In the genomic region with DNA sequence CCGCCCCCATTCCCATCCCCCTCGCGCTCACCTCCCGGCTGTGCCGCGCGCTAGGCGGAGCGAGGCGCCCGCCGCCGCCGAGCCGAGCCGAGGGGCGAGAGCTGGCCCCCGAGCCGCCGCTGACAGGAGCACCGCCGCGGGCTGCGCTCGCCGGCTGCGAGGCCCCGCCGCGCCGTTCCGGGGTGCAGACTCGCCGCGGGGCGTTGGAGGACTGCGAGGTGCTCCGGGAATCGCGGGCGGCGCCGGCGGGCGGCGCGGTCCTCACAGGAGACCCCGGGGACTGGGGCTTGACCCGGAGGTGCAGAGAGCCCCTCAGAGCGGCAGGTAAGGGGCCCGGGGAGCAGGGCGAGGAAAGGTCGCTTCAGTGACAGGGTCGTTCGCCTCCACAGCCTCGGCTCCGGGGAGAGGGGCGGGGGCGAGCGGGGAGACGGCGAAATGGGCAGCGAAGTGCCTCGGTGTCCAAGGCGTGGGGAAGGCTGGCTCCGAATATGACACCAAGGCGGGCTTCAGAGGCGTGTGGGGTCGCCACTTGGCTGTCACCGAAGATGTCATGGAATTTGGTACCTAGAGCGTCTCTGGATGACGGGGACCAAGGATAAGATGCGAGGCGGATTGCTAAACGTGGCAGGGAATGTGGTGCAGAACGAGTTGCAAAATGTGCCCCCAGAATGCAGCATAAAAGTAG, we compare ENCODE assay signal across 8 cellular contexts. TPM values are rescaled to one million over a fixed set of nuclear protein-coding genes. Genes with fewer than 3 reads are reported as not detected.
DNase-seq lines count a peak whose midpoint lies in the region; ATAC-seq and TF ChIP-seq lines count a peak whose summit lies in the region.

No MANE protein-coding gene starts in this region.

- peak overlapping the region; percentile 80 for H3K4me3 Mint-ChIP-seq in activated naive CD8-positive, alpha-beta T cell treated with anti-CD3 and anti-CD28 coated beads, Interleukin-2, amount 50 U/mL, for 24 hours

- H2AFZ ChIP-seq in HCT116 (ENCODE audit: low read depth, low read length, poor library complexity, severe bottlenecking): no peak overlapping the region
- peak overlapping the region; percentile 83 for H2AFZ ChIP-seq in hepatocyte

- H3K27ac ChIP-seq in HCT116 (ENCODE audit: low read depth, low read length) (peak overlapping the region; percentile 74), hepatocyte (peak overlapping the region; percentile 90), sigmoid colon (peak overlapping the region; percentile 84 to 90 (median 88))

- BruUV-seq in HCT116 (replicated peaks; lab: Mats Ljungman, UMichigan): no TSS peak

- CTCF ChIA-PET in HCT116 (lab: Charles Lee): interaction anchor here (1.1 kb wide), 1 partner anchor 29 kb away, joined by 3 read pairs; no protein-coding TSS in a partner anchor

- H3K4me3 ChIP-seq in HCT116 (replicated peaks in 1 of 2; ENCODE audit: low read depth in 1 of 2, low read length in 2 of 2): peak overlapping the region; percentile 77 to 79
- peak overlapping the region; percentile 89 for H3K4me3 ChIP-seq in hepatocyte
- H3K4me3 ChIP-seq in sigmoid colon: peak overlapping the region; percentile 84 to 93 (median 90)

- H3K27me3 ChIP-seq in HCT116 (ENCODE audit: insufficient read depth, low read length) (no peaks in the 10 kb centered on the region), hepatocyte (no peaks in the 10 kb centered on the region), sigmoid colon (no peaks in the 10 kb centered on the region)

- RAD21 ChIA-PET in HCT116 (lab: Charles Lee; ENCODE audit: low non-redundant PET in 1 of 2, low total read pairs in 2 of 2, uncharacterized antibody in 2 of 2, unreplicated experiment in 2 of 2): interaction anchor here in 1 of 2 experiments (0.6 kb wide), 1 partner anchor 294 kb away, joined by 3 read pairs; no protein-coding TSS in a partner anchor

- H3K9me3 ChIP-seq in HCT116 (ENCODE audit: control insufficient read depth in 1 of 2, insufficient read depth in 1 of 2, low read depth in 1 of 2, low read length in 2 of 2): no peaks in the 10 kb centered on the region
- H3K9me3 ChIP-seq in hepatocyte (ENCODE audit: low read depth): no peaks in the 10 kb centered on the region
- H3K9me3 ChIP-seq in sigmoid colon: no peaks in the 10 kb centered on the region

- H3K4me2 ChIP-seq in HCT116 (ENCODE audit: low read length) (peak overlapping the region; percentile 87), hepatocyte (peak overlapping the region; percentile 95)

- WGBS in hepatocyte (ENCODE audit: low lambda C conversion rate, missing lambda C conversion rate): under 1% methylated on average over 58 of the region's 76 CpGs
- WGBS in sigmoid colon, 2 donors: 0 to 1% methylated on average over 76 of the region's 76 CpGs

- POLR2A ChIA-PET in HCT116 (lab: Charles Lee): no interaction called here

- H3K9me3 Mint-ChIP-seq in activated naive CD8-positive, alpha-beta T cell treated with anti-CD3 and anti-CD28 coated beads, Interleukin-2, amount 50 U/mL, for 24 hours: no peaks in the 10 kb centered on the region

- H3K27me3 Mint-ChIP-seq in activated naive CD8-positive, alpha-beta T cell treated with anti-CD3 and anti-CD28 coated beads, Interleukin-2, amount 50 U/mL, for 24 hours: peaks cover 31% of the 10 kb centered on the region

- ATAC-seq in HCT116 (peak; percentile 72), HG02852 (IDR thresholded peaks at IDR 0.05; ENCODE audit: unreplicated experiment) (no peak), HG03442 (IDR thresholded peaks at IDR 0.05; ENCODE audit: unreplicated experiment) (no peak)
- peak; percentile 37 for ATAC-seq in activated naive CD8-positive, alpha-beta T cell treated with anti-CD3 and anti-CD28 coated beads, Interleukin-2, amount 50 U/mL, for 24 hours

- peaks cover 29% of the 10 kb centered on the region for H3K4me1 Mint-ChIP-seq in activated naive CD8-positive, alpha-beta T cell treated with anti-CD3 and anti-CD28 coated beads, Interleukin-2, amount 50 U/mL, for 24 hours

- no peaks in the 10 kb centered on the region for H3K36me3 Mint-ChIP-seq in activated naive CD8-positive, alpha-beta T cell treated with anti-CD3 and anti-CD28 coated beads, Interleukin-2, amount 50 U/mL, for 24 hours (ENCODE audit: low read depth)

- H3K9me2 ChIP-seq in HCT116 (ENCODE audit: insufficient read depth) (no peaks in the 10 kb centered on the region), hepatocyte (replicated peaks; ENCODE audit: insufficient read depth) (no peaks in the 10 kb centered on the region)

- peak overlapping the region; percentile 46 for H3K27ac Mint-ChIP-seq in activated naive CD8-positive, alpha-beta T cell treated with anti-CD3 and anti-CD28 coated beads, Interleukin-2, amount 50 U/mL, for 24 hours

- H3K79me2 ChIP-seq in HCT116 (ENCODE audit: insufficient read depth, low read length) (peaks cover 42% of the 10 kb centered on the region), hepatocyte (peaks cover 43% of the 10 kb centered on the region)

- peaks cover 17 to 47% of the 10 kb centered on the region in 2 experiments for H3K4me1 ChIP-seq in HCT116 (ENCODE audit: control insufficient read depth in 1 of 2, insufficient read depth in 2 of 2, low read length in 2 of 2)
- H3K4me1 ChIP-seq in hepatocyte (ENCODE audit: insufficient read depth): peaks cover 6% of the 10 kb centered on the region
- peaks cover 0 to 22% (median 14%) of the 10 kb centered on the region in 4 donors for H3K4me1 ChIP-seq in sigmoid colon

- no peak for TF ChIP-seq EP300 in sigmoid colon (IDR thresholded peaks at IDR 0.05)

- H4K20me1 ChIP-seq in HCT116 (ENCODE audit: insufficient read depth) (no peaks in the 10 kb centered on the region), hepatocyte (ENCODE audit: insufficient read depth, poor library complexity, severe bottlenecking) (peaks cover 4% of the 10 kb centered on the region)

- DNase-seq in ELF-1 (ENCODE audit: low read depth, low spot score) (peak; percentile 34), HCT116 (ENCODE audit: low read depth, low spot score) (no peak), RKO (ENCODE audit: low spot score) (peak; percentile 32), hepatocyte (ENCODE audit: low spot score) (peak; percentile 28), sigmoid colon (no peak)
- peak; percentile 61 for DNase-seq in activated naive CD8-positive, alpha-beta T cell treated with anti-CD3 and anti-CD28 coated beads, Interleukin-2, amount 50 U/mL, for 24 hours

- no peak for TF ChIP-seq RAD21 in HCT116 (IDR thresholded peaks at IDR 0.05; ENCODE audit: low read depth)

- intact Hi-C loops in HCT116 (cut with micrococcal nuclease) (loop anchor here (5.0 kb wide), 1 partner anchor 414 kb away; no protein-coding TSS in a partner anchor), sigmoid colon (cut with DNase I) (loop anchor here (5.0 to 10.0 kb wide), 2 partner anchors 441 to 902 kb away; a partner anchor contains a TSS)

- TF ChIP-seq POLR2A in HCT116 (IDR thresholded peaks at IDR 0.05; ENCODE audit: borderline replicate concordance, extremely low read depth, insufficient read depth, insufficient read length) (peak; percentile 26), sigmoid colon (IDR thresholded peaks at IDR 0.05) (no peak)

- TF ChIP-seq CTCF in HCT116 (IDR thresholded peaks at IDR 0.05 in 2 of 3, conservative IDR thresholded peaks at IDR 0.05 in 1 of 3; ENCODE audit: borderline replicate concordance in 1 of 3, insufficient read depth in 1 of 3, low read depth in 2 of 3, low read length in 2 of 3) (no peak), hepatocyte (IDR thresholded peaks at IDR 0.05; ENCODE audit: poor library complexity) (no peak), sigmoid colon (IDR thresholded peaks at IDR 0.05) (no peak)

- peak overlapping the region; percentile 69 for H3K9ac ChIP-seq in HCT116 (ENCODE audit: low read length)

- H3K36me3 ChIP-seq in HCT116 (ENCODE audit: control insufficient read depth in 1 of 2, insufficient read depth in 2 of 2, low read length in 2 of 2) (no peaks in the 10 kb centered on the region), hepatocyte (replicated peaks; ENCODE audit: insufficient read depth, low read depth) (no peaks in the 10 kb centered on the region), sigmoid colon (no peaks in the 10 kb centered on the region)

TF ChIP-seq in HCT116, 20 proteins besides CTCF, POLR2A, EP300 and RAD21:
- TF ChIP-seq YY1 (IDR thresholded peaks at IDR 0.05; ENCODE audit: extremely low read depth, insufficient replicate concordance, low read depth, low read length): peak; percentile 5
- TF ChIP-seq SRF (IDR thresholded peaks at IDR 0.05; ENCODE audit: low read depth): no peak
- TF ChIP-seq, protein P1, sequence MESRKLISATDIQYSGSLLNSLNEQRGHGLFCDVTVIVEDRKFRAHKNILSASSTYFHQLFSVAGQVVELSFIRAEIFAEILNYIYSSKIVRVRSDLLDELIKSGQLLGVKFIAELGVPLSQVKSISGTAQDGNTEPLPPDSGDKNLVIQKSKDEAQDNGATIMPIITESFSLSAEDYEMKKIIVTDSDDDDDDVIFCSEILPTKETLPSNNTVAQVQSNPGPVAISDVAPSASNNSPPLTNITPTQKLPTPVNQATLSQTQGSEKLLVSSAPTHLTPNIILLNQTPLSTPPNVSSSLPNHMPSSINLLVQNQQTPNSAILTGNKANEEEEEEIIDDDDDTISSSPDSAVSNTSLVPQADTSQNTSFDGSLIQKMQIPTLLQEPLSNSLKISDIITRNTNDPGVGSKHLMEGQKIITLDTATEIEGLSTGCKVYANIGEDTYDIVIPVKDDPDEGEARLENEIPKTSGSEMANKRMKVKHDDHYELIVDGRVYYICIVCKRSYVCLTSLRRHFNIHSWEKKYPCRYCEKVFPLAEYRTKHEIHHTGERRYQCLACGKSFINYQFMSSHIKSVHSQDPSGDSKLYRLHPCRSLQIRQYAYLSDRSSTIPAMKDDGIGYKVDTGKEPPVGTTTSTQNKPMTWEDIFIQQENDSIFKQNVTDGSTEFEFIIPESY (IDR thresholded peaks at IDR 0.05; ENCODE audit: extremely low read depth, insufficient replicate concordance, low read length): no peak
- TF ChIP-seq, protein P2, sequence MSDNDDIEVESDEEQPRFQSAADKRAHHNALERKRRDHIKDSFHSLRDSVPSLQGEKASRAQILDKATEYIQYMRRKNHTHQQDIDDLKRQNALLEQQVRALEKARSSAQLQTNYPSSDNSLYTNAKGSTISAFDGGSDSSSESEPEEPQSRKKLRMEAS (IDR thresholded peaks at IDR 0.05): peak; percentile 50; the same call in 1 of the 2 replicates
- peak; percentile 25; the same call in 1 of the 2 replicates for TF ChIP-seq POLR2AphosphoS5 (IDR thresholded peaks at IDR 0.05; ENCODE audit: low read depth, low read length)

RNA-seq across cellular contexts. Expression of a gene that starts 0.5 kb away (rescaled TPM):
- total RNA-seq in HCT116 (2021; ENCODE audit: unreplicated experiment) (53.2 TPM), hepatocyte (16.7 and 39.2 TPM in 2 replicates), sigmoid colon (10 to 100 TPM in 3 of 4 donors, 1 to 10 TPM in 1; 9.2 to 20.8 (median 14.7) TPM)
- 24.1 and 27.4 TPM in 2 replicates for polyA plus RNA-seq in HCT116 (2012)
- polyA plus RNA-seq in hepatocyte (20.4 and 20.8 TPM in 2 replicates), sigmoid colon (1 to 10 TPM in 2 of 3 donors, under 1 TPM in 1; 0.92 to 4.8 (median 4.7) TPM)

Comparison
In these comparisons a context has a peak if more than half of its experiments do, and no peak if none do; other contexts are left out.
1. DNase-seq: peak in ELF-1 (single experiment), RKO (single experiment), activated naive CD8-positive, alpha-beta T cell treated with anti-CD3 and anti-CD28 coated beads, Interleukin-2, amount 50 U/mL, for 24 hours (single experiment) and hepatocyte (single experiment); none in HCT116 (single experiment) and sigmoid colon (single experiment).
2. ATAC-seq: peak in HCT116 (single experiment) and activated naive CD8-positive, alpha-beta T cell treated with anti-CD3 and anti-CD28 coated beads, Interleukin-2, amount 50 U/mL, for 24 hours (single experiment); none in HG02852 (single experiment) and HG03442 (single experiment).
3. Peak in every context shown above with its lines, with median percentiles within 50 percentile points of each other: H3K27ac ChIP-seq and H3K4me3 ChIP-seq.